8 cellular contexts compared by ENCODE assay signal in the genomic region with DNA sequence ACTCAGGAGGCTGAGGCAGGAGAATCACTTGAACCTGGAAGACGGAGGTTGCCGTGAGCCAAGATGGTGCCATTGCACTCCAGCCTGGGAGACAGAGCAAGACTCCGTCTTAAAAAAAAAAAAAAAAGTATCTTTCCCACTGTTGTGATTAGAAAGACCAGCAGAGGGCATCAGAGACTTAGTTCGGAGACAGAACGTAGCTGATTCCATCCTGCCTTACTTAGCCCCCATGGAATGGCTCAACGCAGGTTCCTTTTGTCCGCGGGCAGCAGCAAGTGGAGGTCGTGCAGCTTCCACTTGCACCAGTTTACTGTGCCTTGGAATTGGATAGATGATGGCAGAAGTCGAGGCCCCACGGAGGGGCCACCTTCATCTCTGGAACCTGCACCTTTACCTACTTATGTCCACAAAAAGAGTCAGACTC. TPM values are rescaled to one million over a fixed set of nuclear protein-coding genes. Genes with fewer than 3 reads are reported as not detected.
DNase-seq lines count a peak whose midpoint lies in the region; ATAC-seq lines count a peak whose summit lies in the region.

No MANE protein-coding gene starts in this region.

- H3K9me3 ChIP-seq in NT2/D1 (ENCODE audit: insufficient read depth, low read length): no peaks in the 10 kb centered on the region

- H3K4me3 ChIP-seq in NT2/D1 (ENCODE audit: insufficient read length, low read depth) (no peak overlapping the region), rectal smooth muscle tissue (ENCODE audit: low read length) (peak overlapping the region; percentile 41)

- H3K27me3 Mint-ChIP-seq in activated naive CD8-positive, alpha-beta T cell treated with anti-CD3 and anti-CD28 coated beads, Interleukin-2, amount 50 U/mL, for 24 hours: no peaks in the 10 kb centered on the region

- peak; percentile 85 for DNase-seq in DMS79 (lab: John Stamatoyannopoulos, UW)
- peak; percentile 23 for DNase-seq in KG1 (lab: John Stamatoyannopoulos, UW)
- DNase-seq in NT2/D1 (ENCODE audit: low read depth, low spot score): peak; percentile 89
- peak; percentile 23 for DNase-seq in activated naive CD8-positive, alpha-beta T cell treated with anti-CD3 and anti-CD28 coated beads, Interleukin-2, amount 50 U/mL, for 24 hours
- no peak for DNase-seq in left cardiac atrium

- intact Hi-C loops in left cardiac atrium (cut with DNase I): no loop called here

- no peaks in the 10 kb centered on the region for H3K9me3 Mint-ChIP-seq in activated naive CD8-positive, alpha-beta T cell treated with anti-CD3 and anti-CD28 coated beads, Interleukin-2, amount 50 U/mL, for 24 hours

- peak; percentile 87 for ATAC-seq in activated naive CD8-positive, alpha-beta T cell treated with anti-CD3 and anti-CD28 coated beads, Interleukin-2, amount 50 U/mL, for 24 hours
- ATAC-seq in left cardiac atrium (peak; percentile 78 to 84), HG03097 (IDR thresholded peaks at IDR 0.05; ENCODE audit: low FRiP score, unreplicated experiment) (no peak), GM19397 (IDR thresholded peaks at IDR 0.05; ENCODE audit: unreplicated experiment) (no peak)

- no peak overlapping the region for H3K4me3 Mint-ChIP-seq in activated naive CD8-positive, alpha-beta T cell treated with anti-CD3 and anti-CD28 coated beads, Interleukin-2, amount 50 U/mL, for 24 hours

- H3K36me3 ChIP-seq in NT2/D1 (ENCODE audit: insufficient read depth, insufficient read length, low read length) (peaks cover 14% of the 10 kb centered on the region), rectal smooth muscle tissue (ENCODE audit: control insufficient read depth, insufficient read depth, low read length) (no peaks in the 10 kb centered on the region)

- peaks cover 4% of the 10 kb centered on the region for H3K4me1 Mint-ChIP-seq in activated naive CD8-positive, alpha-beta T cell treated with anti-CD3 and anti-CD28 coated beads, Interleukin-2, amount 50 U/mL, for 24 hours

- peaks cover 3% of the 10 kb centered on the region for H3K4me1 ChIP-seq in NT2/D1 (ENCODE audit: insufficient read depth, insufficient read length)
- H3K4me1 ChIP-seq in rectal smooth muscle tissue (ENCODE audit: control insufficient read depth, insufficient read depth, low read length): no peaks in the 10 kb centered on the region

- peaks cover 2% of the 10 kb centered on the region for H3K36me3 Mint-ChIP-seq in activated naive CD8-positive, alpha-beta T cell treated with anti-CD3 and anti-CD28 coated beads, Interleukin-2, amount 50 U/mL, for 24 hours (ENCODE audit: low read depth)

- peak overlapping the region; percentile 32 for H3K27ac ChIP-seq in rectal smooth muscle tissue (ENCODE audit: low read depth, low read length)

- no peak overlapping the region for H3K27ac Mint-ChIP-seq in activated naive CD8-positive, alpha-beta T cell treated with anti-CD3 and anti-CD28 coated beads, Interleukin-2, amount 50 U/mL, for 24 hours

- no peaks in the 10 kb centered on the region for H3K27me3 ChIP-seq in NT2/D1 (ENCODE audit: insufficient read depth, insufficient read length)
- no peaks in the 10 kb centered on the region for H3K27me3 ChIP-seq in rectal smooth muscle tissue (ENCODE audit: control insufficient read depth, insufficient read depth, low read length)

- H3K9ac ChIP-seq in NT2/D1 (ENCODE audit: insufficient read length, low read depth) (peak overlapping the region; percentile 68), rectal smooth muscle tissue (ENCODE audit: low read length) (no peak overlapping the region)

RNA-seq across cellular contexts. Expression of a gene that starts 8.1 kb away (rescaled TPM):
- total RNA-seq in left cardiac atrium: 10 to 100 TPM; 12.7 to 15.1 TPM

RNA-seq across cellular contexts. Expression of a gene that starts 8.2 kb away (rescaled TPM):
- total RNA-seq in left cardiac atrium: 10 to 100 TPM; 26.5 to 31.8 TPM

RNA-seq across cellular contexts. Expression of a gene that starts 24.2 kb away (rescaled TPM):
- total RNA-seq in left cardiac atrium: 10 to 100 TPM; 43.5 to 53.6 TPM

Comparison
In these comparisons a context has a peak if more than half of its experiments do, and no peak if none do; other contexts are left out.
1. ATAC-seq: peak in activated naive CD8-positive, alpha-beta T cell treated with anti-CD3 and anti-CD28 coated beads, Interleukin-2, amount 50 U/mL, for 24 hours (single experiment) and left cardiac atrium (2 of 2); none in HG03097 (single experiment) and GM19397 (single experiment).